ENCODE assay signal across 1 cellular context in the genomic region with DNA sequence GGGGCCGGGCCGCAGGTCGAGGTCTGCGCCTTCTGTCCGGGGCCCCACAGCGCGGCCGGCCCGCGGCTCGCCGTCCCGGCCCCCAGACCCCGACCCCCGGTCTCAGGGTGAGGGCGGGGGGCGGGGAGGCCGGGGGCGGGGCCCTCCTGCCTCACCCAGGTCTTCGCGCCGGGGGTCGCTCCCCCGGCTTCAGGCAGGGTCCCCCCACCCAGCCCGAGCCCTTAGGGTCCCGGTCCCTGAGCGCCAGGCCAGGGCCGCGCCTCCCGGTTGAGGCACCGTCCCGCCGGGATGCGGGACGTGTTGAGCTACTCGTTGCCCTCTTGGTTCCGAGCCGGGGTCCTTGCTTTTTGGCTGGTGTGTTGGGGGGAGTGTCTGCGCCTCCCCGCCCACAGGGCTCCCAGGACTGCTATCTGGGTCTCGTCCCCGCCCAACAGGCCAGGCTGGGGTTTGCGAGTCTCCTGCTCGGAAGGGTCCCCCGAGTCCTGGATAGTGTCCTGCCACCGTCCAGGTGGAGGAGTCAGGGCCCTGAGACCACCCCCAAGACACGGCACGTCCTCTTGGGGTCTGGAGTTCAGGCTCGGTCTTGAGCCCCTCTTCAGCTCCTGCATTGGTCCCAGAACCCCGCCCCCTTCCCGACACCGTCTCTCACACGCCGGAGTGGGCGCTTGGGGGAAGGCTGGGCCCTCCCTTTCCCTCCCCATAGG.
TF ChIP-seq lines count a peak whose summit lies in the region.

No MANE protein-coding gene starts in this region.

TF ChIP-seq in endothelial cell of umbilical vein, 7 proteins besides CTCF, POLR2A, EP300 and RAD21:
- TF ChIP-seq FOS (IDR thresholded peaks at IDR 0.05; ENCODE audit: borderline replicate concordance, insufficient read depth, low read length), result no peak
- no peak for TF ChIP-seq MYC (IDR thresholded peaks at IDR 0.05; ENCODE audit: low read depth, low read length)
- no peak for TF ChIP-seq JUN (IDR thresholded peaks at IDR 0.05; ENCODE audit: borderline replicate concordance, insufficient read depth, insufficient read length, low read depth)
- TF ChIP-seq, protein P1, sequence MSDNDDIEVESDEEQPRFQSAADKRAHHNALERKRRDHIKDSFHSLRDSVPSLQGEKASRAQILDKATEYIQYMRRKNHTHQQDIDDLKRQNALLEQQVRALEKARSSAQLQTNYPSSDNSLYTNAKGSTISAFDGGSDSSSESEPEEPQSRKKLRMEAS (IDR thresholded peaks at IDR 0.05; ENCODE audit: insufficient read depth, insufficient read length), result no peak
- TF ChIP-seq EZH2 (IDR thresholded peaks at IDR 0.05; ENCODE audit: borderline replicate concordance, low read depth, low read length, severe bottlenecking), result no peak
- no peak for TF ChIP-seq POLR2AphosphoS5 (IDR thresholded peaks at IDR 0.05; ENCODE audit: insufficient read depth, low read depth, low read length)
- TF ChIP-seq GATA2 (IDR thresholded peaks at IDR 0.05; ENCODE audit: insufficient read depth, insufficient read length, low read depth, low read length), result no peak
